Comparison of ENCODE assay signal across 9 cellular contexts in genomic region chr2:88658890-88659881, GRCh38. TPM values are rescaled to one million over a fixed set of nuclear protein-coding genes. Genes with fewer than 3 reads are reported as not detected.
DNase-seq lines count a peak whose midpoint lies in the region; ATAC-seq and TF ChIP-seq lines count a peak whose summit lies in the region.
"Had no signal": no experiment of that assay in that cellular context is flagged by ENCODE, and none has a peak within 500 bp of the region (broad histone marks: within the 10 kb centered on the region; RNA-seq: fewer than 3 reads in every experiment).

No MANE protein-coding gene starts in this region.

- POLR2A ChIA-PET in T-cell (lab: Charles Lee) = interaction anchor here (0.6 kb wide), 2 partner anchors 26 to 91 kb away, joined by 6 to 14 read pairs; no protein-coding TSS in a partner anchor

- TF ChIP-seq CTCF in thyroid gland (IDR thresholded peaks at IDR 0.05) = no peak

- H3K27me3 ChIP-seq in HUES6 (ENCODE audit: control insufficient read depth, insufficient read depth, low read length) (no peaks in the 10 kb centered on the region), adipocyte (replicated peaks; ENCODE audit: control insufficient read depth, insufficient read depth, low read length) (no peaks in the 10 kb centered on the region), iPS DF 6.9 (ENCODE audit: control insufficient read depth, insufficient read depth, low read length) (no peaks in the 10 kb centered on the region; the same call in 1 of the 2 replicates), thyroid gland (no peaks in the 10 kb centered on the region)

- H3K9me3 ChIP-seq in HUES6 (ENCODE audit: control insufficient read depth, insufficient read depth, low read depth, low read length) = peaks cover 5% of the 10 kb centered on the region; the same call in 1 of the 2 replicates
- no peaks in the 10 kb centered on the region for H3K9me3 ChIP-seq in adipocyte (ENCODE audit: control insufficient read depth, low read length)
- no peaks in the 10 kb centered on the region for H3K9me3 ChIP-seq in iPS DF 6.9 (ENCODE audit: control insufficient read depth, insufficient read depth, low read length)
- H3K9me3 ChIP-seq in thyroid gland = no peaks in the 10 kb centered on the region

- intact Hi-C loops in thyroid gland (cut with DNase I) = no loop called here

- H3K4me1 ChIP-seq in HUES6 (ENCODE audit: control insufficient read depth, insufficient read depth, low read length) (peaks cover 17% of the 10 kb centered on the region), adipocyte (ENCODE audit: control insufficient read depth, insufficient read depth, low read length) (peaks cover 48% of the 10 kb centered on the region), iPS DF 6.9 (ENCODE audit: control insufficient read depth, insufficient read depth, low read length) (no peaks in the 10 kb centered on the region), thyroid gland (no peaks in the 10 kb centered on the region)

- no peaks in the 10 kb centered on the region for H3K9me3 Mint-ChIP-seq in T-cell
- H3K9me3 Mint-ChIP-seq: central memory CD8-positive, alpha-beta T cell had no signal

- WGBS in iPS DF 6.9 (ENCODE audit: insufficient coverage, insufficient read length) = no CpG with 5 or more reads among the region's 8 CpGs
- 62 to 68% methylated on average over 8 of the region's 8 CpGs for WGBS in thyroid gland, 2 donors

- H3K36me3 ChIP-seq in HUES6 (ENCODE audit: control insufficient read depth, insufficient read depth, low read length) (no peaks in the 10 kb centered on the region), adipocyte (ENCODE audit: control insufficient read depth, insufficient read depth, low read length, severe bottlenecking) (no peaks in the 10 kb centered on the region), iPS DF 6.9 (ENCODE audit: control insufficient read depth, insufficient read depth, low read length) (no peaks in the 10 kb centered on the region), thyroid gland (no peaks in the 10 kb centered on the region)

- H3K9ac ChIP-seq in HUES6 (ENCODE audit: low read length) (peak overlapping the region; percentile 18), adipocyte (ENCODE audit: low read length) (peak overlapping the region; percentile 71)

- H3K27ac Mint-ChIP-seq in T-cell = no peak overlapping the region

- DNase-seq in adipocyte (ENCODE audit: low read depth) (peak; percentile 79), iPS DF 6.9 (ENCODE audit: low read depth, low spot score) (no peak), thyroid gland (no peak), T-cell (no peak)

- CTCF ChIA-PET in T-cell (lab: Charles Lee) = interaction anchor here in 1 of 2 donors (1.7 kb wide), 1 partner anchor 13 kb away, joined by 4 read pairs; no protein-coding TSS in a partner anchor

- ATAC-seq in HG02610 (IDR thresholded peaks at IDR 0.05; ENCODE audit: unreplicated experiment) (no peak), GM18505 (IDR thresholded peaks at IDR 0.05; ENCODE audit: unreplicated experiment) (no peak), GM18520 (IDR thresholded peaks at IDR 0.05; ENCODE audit: unreplicated experiment) (no peak), T-cell (replicated peaks in 1 of 4) (no peak)

- no peaks in the 10 kb centered on the region for H3K27me3 Mint-ChIP-seq in T-cell
- H3K27me3 Mint-ChIP-seq: central memory CD8-positive, alpha-beta T cell had no signal

- H3K4me1 Mint-ChIP-seq in T-cell = no peaks in the 10 kb centered on the region
- H3K4me1 Mint-ChIP-seq: central memory CD8-positive, alpha-beta T cell had no signal

- peak overlapping the region; percentile 70 for H3K27ac ChIP-seq in HUES6 (ENCODE audit: low read depth, low read length)
- H3K27ac ChIP-seq in iPS DF 6.9 (ENCODE audit: low read length) = peak overlapping the region; percentile 33
- peak overlapping the region; percentile 38 to 48 (median 45) for H3K27ac ChIP-seq in thyroid gland

- H3K36me3 Mint-ChIP-seq in T-cell = no peaks in the 10 kb centered on the region

- H3K4me3 ChIP-seq in HUES6 (ENCODE audit: low read depth, low read length) (no peak overlapping the region), adipocyte (ENCODE audit: low read length) (peak overlapping the region; percentile 68), iPS DF 6.9 (ENCODE audit: low read length) (no peak overlapping the region), thyroid gland (replicated peaks in 1 of 3) (no peak overlapping the region)

- TF ChIP-seq POLR2A in thyroid gland (IDR thresholded peaks at IDR 0.05) (no peak), GM18505 (IDR thresholded peaks at IDR 0.05; ENCODE audit: borderline replicate concordance, extremely low read depth, insufficient read depth, insufficient read length) (no peak)

- H3K4me3 Mint-ChIP-seq in T-cell = no peak overlapping the region
- H3K4me3 Mint-ChIP-seq: central memory CD8-positive, alpha-beta T cell had no signal

RNA-seq across cellular contexts. Expression of gene EIF2AK3, which starts 31.9 kb away (rescaled TPM):
- 10 to 100 TPM; 35.3 to 52.1 (median 42.9) TPM for total RNA-seq in thyroid gland
- total RNA-seq in T-cell = 10 to 100 TPM; 20.3 to 33.8 (median 25.6) TPM

RNA-seq across cellular contexts. Expression of gene RPIA, which starts 32.3 kb away (rescaled TPM):
- 10 to 100 TPM in 1 of 4 donors, 1 to 10 TPM in 3; 4.2 to 10.0 (median 7.6) TPM for total RNA-seq in thyroid gland
- 10 to 100 TPM; 23.6 to 30.3 (median 24.0) TPM for total RNA-seq in T-cell
